Comparison of ENCODE assay signal across 8 cellular contexts in the genomic region with DNA sequence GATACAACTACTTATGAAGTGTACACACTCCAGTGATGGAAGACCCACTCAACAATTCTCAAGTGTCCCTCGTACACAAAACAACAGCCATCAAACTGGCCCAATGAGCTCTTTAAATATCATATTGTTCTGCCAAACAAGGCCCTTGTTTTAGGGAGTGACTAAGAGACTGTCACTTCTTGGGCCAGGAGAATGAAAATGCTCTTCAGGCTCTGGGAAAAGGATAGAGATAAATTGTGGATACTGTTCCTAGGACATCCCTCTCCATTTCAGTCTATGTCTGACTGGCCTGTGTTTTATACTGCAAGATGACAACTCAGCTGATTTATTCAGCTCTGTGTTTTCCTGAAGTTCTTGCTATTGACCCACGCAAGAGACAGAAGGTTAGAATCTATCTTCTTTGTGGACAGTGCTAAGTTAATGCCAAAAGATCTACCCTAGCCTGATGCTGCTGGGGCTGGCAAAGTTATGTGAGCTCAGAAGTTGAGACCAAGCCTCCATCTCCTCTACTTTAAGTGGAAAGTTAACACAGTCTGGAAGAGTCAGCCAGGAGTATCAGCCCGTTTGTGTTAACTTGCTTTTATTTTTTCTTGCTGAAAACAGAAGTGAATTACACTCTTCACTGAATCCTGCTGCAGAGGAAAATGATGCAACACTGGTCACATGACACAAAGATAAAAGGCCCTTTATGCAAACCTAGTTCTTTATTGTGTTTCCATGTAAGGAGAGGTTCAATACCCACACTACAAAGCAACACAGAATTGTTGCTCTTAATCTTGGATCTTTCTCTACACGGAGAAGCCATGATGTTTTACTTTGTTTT. TPM values are rescaled to one million over a fixed set of nuclear protein-coding genes. Genes with fewer than 3 reads are reported as not detected.
A peak's percentile ranks its signal among the peaks of the same experiment; 100 is the strongest.
DNase-seq lines count a peak whose midpoint lies in the region; ATAC-seq and TF ChIP-seq lines count a peak whose summit lies in the region.

No MANE protein-coding gene starts in this region.

- intact Hi-C loops in Caco-2 (cut with micrococcal nuclease; ENCODE audit: unreplicated experiment), result loop anchor here (1.0 kb wide), 1 partner anchor 13 kb away; no protein-coding TSS in a partner anchor
- intact Hi-C loops in uterus (cut with DNase I; ENCODE audit: low total_unique reads), result no loop called here

- H3K4me1 Mint-ChIP-seq in Caco-2 (ENCODE audit: low read depth, unreplicated experiment), result peaks cover 13% of the 10 kb centered on the region
- peaks cover 7% of the 10 kb centered on the region for H3K4me1 Mint-ChIP-seq in activated naive CD8-positive, alpha-beta T cell treated with anti-CD3 and anti-CD28 coated beads for 36 hours

- no peaks in the 10 kb centered on the region for H3K27me3 ChIP-seq in Caco-2 (replicated peaks; ENCODE audit: control insufficient read depth, insufficient read depth, low read length)
- no peaks in the 10 kb centered on the region for H3K27me3 ChIP-seq in uterus

- H3K4me1 ChIP-seq in Caco-2 (peaks cover 18% of the 10 kb centered on the region), uterus (no peaks in the 10 kb centered on the region)

- CTCF ChIA-PET in Caco-2 (lab: Charles Lee), result interaction anchor here (1.3 kb wide), 1 partner anchor 136 kb away, joined by 3 read pairs; no protein-coding TSS in a partner anchor

- peak overlapping the region; percentile 67 to 71 for H3K27ac ChIP-seq in uterus

- no peaks in the 10 kb centered on the region for H3K9me3 Mint-ChIP-seq in Caco-2 (ENCODE audit: unreplicated experiment)
- no peaks in the 10 kb centered on the region for H3K9me3 Mint-ChIP-seq in activated naive CD8-positive, alpha-beta T cell treated with anti-CD3 and anti-CD28 coated beads for 36 hours

- POLR2A ChIA-PET in Caco-2 (lab: Charles Lee), result no interaction called here

- H3K27me3 Mint-ChIP-seq in Caco-2 (ENCODE audit: insufficient read depth, unreplicated experiment), result no peaks in the 10 kb centered on the region
- H3K27me3 Mint-ChIP-seq in activated naive CD8-positive, alpha-beta T cell treated with anti-CD3 and anti-CD28 coated beads for 36 hours, result no peaks in the 10 kb centered on the region

- DNase-seq in Caco-2 (peak in 1 of 2 experiments; percentile 21), MV-4-11 (lab: John Stamatoyannopoulos, UW) (peak; percentile 89), iris pigment epithelial cell (ENCODE audit: low read depth) (peak; percentile 76), uterus (peak in 1 of 2 donors; percentile 44)
- DNase-seq in activated naive CD8-positive, alpha-beta T cell treated with anti-CD3 and anti-CD28 coated beads for 36 hours, result no peak

- no peak overlapping the region for H3K4me3 Mint-ChIP-seq in Caco-2 (ENCODE audit: unreplicated experiment)
- H3K4me3 Mint-ChIP-seq in activated naive CD8-positive, alpha-beta T cell treated with anti-CD3 and anti-CD28 coated beads for 36 hours, result no peak overlapping the region

- H3K9me3 ChIP-seq in Caco-2 (no peaks in the 10 kb centered on the region), uterus (no peaks in the 10 kb centered on the region)

- BruUV-seq in Caco-2 (replicated peaks; lab: Mats Ljungman, UMichigan), result no TSS peak

- peaks cover 10% of the 10 kb centered on the region for H3K36me3 Mint-ChIP-seq in Caco-2 (ENCODE audit: insufficient read depth, unreplicated experiment)
- no peaks in the 10 kb centered on the region for H3K36me3 Mint-ChIP-seq in activated naive CD8-positive, alpha-beta T cell treated with anti-CD3 and anti-CD28 coated beads for 36 hours

- no peak for TF ChIP-seq CTCF in Caco-2 (IDR thresholded peaks at IDR 0.05; ENCODE audit: insufficient read depth in 1 of 2, low read depth in 1 of 2, low read length in 1 of 2, severe bottlenecking in 1 of 2, unreplicated experiment in 1 of 2)
- no peak for TF ChIP-seq CTCF in uterus (IDR thresholded peaks at IDR 0.05)

- peak overlapping the region; percentile 74 for H3K27ac Mint-ChIP-seq in Caco-2 (ENCODE audit: unreplicated experiment)
- peak overlapping the region; percentile 64 for H3K27ac Mint-ChIP-seq in activated naive CD8-positive, alpha-beta T cell treated with anti-CD3 and anti-CD28 coated beads for 36 hours

- H3K4me3 ChIP-seq in Caco-2 (ENCODE audit: low read depth, low read length), result no peak overlapping the region
- no peak overlapping the region for H3K4me3 ChIP-seq in uterus

- H3K36me3 ChIP-seq in Caco-2 (ENCODE audit: control insufficient read depth, insufficient read depth, low read length) (no peaks in the 10 kb centered on the region), uterus (no peaks in the 10 kb centered on the region)

- ATAC-seq in HG03139 (IDR thresholded peaks at IDR 0.05; ENCODE audit: unreplicated experiment) (no peak), GM19328 (IDR thresholded peaks at IDR 0.05; ENCODE audit: unreplicated experiment) (no peak), GM18505 (IDR thresholded peaks at IDR 0.05; ENCODE audit: unreplicated experiment) (no peak)

- TF ChIP-seq POLR2A in uterus (IDR thresholded peaks at IDR 0.05), result no peak
- no peak for TF ChIP-seq POLR2A in GM18505 (IDR thresholded peaks at IDR 0.05; ENCODE audit: borderline replicate concordance, extremely low read depth, insufficient read depth, insufficient read length)

RNA-seq across cellular contexts. Expression of gene FRY, which starts 14.6 kb away (rescaled TPM):
- 91.3 and 118 TPM in 2 replicates for total RNA-seq in Caco-2 (2022)
- under 1 TPM; 0.52 to 0.58 TPM for total RNA-seq in activated naive CD8-positive, alpha-beta T cell treated with anti-CD3 and anti-CD28 coated beads for 36 hours
- total RNA-seq in uterus, result 100 to 1,000 TPM in 1 of 4 donors, 10 to 100 TPM in 3; 32.0 to 111 (median 63.8) TPM

Comparison
In these comparisons a context has a peak if more than half of its experiments do, and no peak if none do; other contexts are left out.
1. RNA of gene FRY, which starts 14.6 kb away (total RNA-seq): 91.3 to 118 TPM in Caco-2 and 32.0 to 111 TPM in uterus; 0.52 to 0.58 TPM in activated naive CD8-positive, alpha-beta T cell treated with anti-CD3 and anti-CD28 coated beads for 36 hours; every median in the first group is over 10 times any median in the second.